ENCODE assay signal across 9 cellular contexts in genomic region chr6:37239511-37239910, GRCh38. TPM values are rescaled to one million over a fixed set of nuclear protein-coding genes. Genes with fewer than 3 reads are reported as not detected.
DNase-seq lines count a peak whose midpoint lies in the region; ATAC-seq and TF ChIP-seq lines count a peak whose summit lies in the region.
"Had no signal": no experiment of that assay in that cellular context is flagged by ENCODE, and none has a peak within 500 bp of the region (broad histone marks: within the 10 kb centered on the region; RNA-seq: fewer than 3 reads in every experiment).

No MANE protein-coding gene starts in this region.

- H3K4me3 Mint-ChIP-seq in CD14-positive monocyte (no peak overlapping the region), T-helper 17 cell (no peak overlapping the region)
- H3K4me3 Mint-ChIP-seq in effector memory CD8-positive, alpha-beta T cell = no peak overlapping the region

- ATAC-seq in PC-3 = no peak
- ATAC-seq in effector memory CD8-positive, alpha-beta T cell (replicated peaks) = no peak
- no peak for ATAC-seq in GM21381 (IDR thresholded peaks at IDR 0.05; ENCODE audit: unreplicated experiment)
- no peak for ATAC-seq in T-helper 17 cell

- no peaks in the 10 kb centered on the region for H3K27me3 Mint-ChIP-seq in CD14-positive monocyte (ENCODE audit: low read depth in 3 of 3)
- no peaks in the 10 kb centered on the region for H3K27me3 Mint-ChIP-seq in effector memory CD8-positive, alpha-beta T cell
- no peaks in the 10 kb centered on the region for H3K27me3 Mint-ChIP-seq in T-helper 17 cell

- H2AFZ ChIP-seq in PC-3 (ENCODE audit: low read length) = no peak overlapping the region

- intact Hi-C loops in CD14-positive monocyte (cut with micrococcal nuclease) = no loop called here
- intact Hi-C loops in PC-3 (cut with micrococcal nuclease) = no loop called here

- peak overlapping the region; percentile 47; the same call in 1 of the 2 replicates for H3K9ac ChIP-seq in PC-3 (ENCODE audit: low read length)

- H3K9me2 ChIP-seq in PC-3 (replicated peaks; ENCODE audit: low read length) = no peaks in the 10 kb centered on the region

- H3K27me3 ChIP-seq in PC-3 (ENCODE audit: low read length) (no peaks in the 10 kb centered on the region), neutrophil (no peaks in the 10 kb centered on the region)

- H3K36me3 Mint-ChIP-seq in CD14-positive monocyte = peaks cover 0 to 2% of the 10 kb centered on the region in 2 donors
- H3K36me3 Mint-ChIP-seq in effector memory CD8-positive, alpha-beta T cell (ENCODE audit: insufficient read depth) = no peaks in the 10 kb centered on the region
- no peaks in the 10 kb centered on the region for H3K36me3 Mint-ChIP-seq in T-helper 17 cell (ENCODE audit: low read depth)

- DNase-seq in CD14-positive monocyte (ENCODE audit: low spot score) (no peak), PC-3 (no peak), middle frontal gyrus (ENCODE audit: extremely low spot score, low spot score) (no peak), T-helper 17 cell (no peak), NCI-H2196 (lab: John Stamatoyannopoulos, UW; ENCODE audit: unreplicated experiment) (no peak)
- no peak for DNase-seq in effector memory CD8-positive, alpha-beta T cell
- DNase-seq: Caco-2 had no signal

- H3K79me2 ChIP-seq in PC-3 (ENCODE audit: low read length) = no peaks in the 10 kb centered on the region

- H3K27ac ChIP-seq in PC-3 (ENCODE audit: low read length) (peak overlapping the region; percentile 82), neutrophil (peak overlapping the region; percentile 44)

- H3K4me1 ChIP-seq in PC-3 (ENCODE audit: insufficient read depth, low read length) = peaks cover 36% of the 10 kb centered on the region
- H3K4me1 ChIP-seq in neutrophil (ENCODE audit: control insufficient read depth in 1 of 2, insufficient read depth in 1 of 2, low read depth in 1 of 2, low read length in 1 of 2) = peaks cover 12 to 15% of the 10 kb centered on the region in 2 experiments

- H3K9me3 ChIP-seq in PC-3 (ENCODE audit: low read length) (no peaks in the 10 kb centered on the region), neutrophil (no peaks in the 10 kb centered on the region), T-helper 17 cell (ENCODE audit: control insufficient read depth, low read length, poor library complexity, severe bottlenecking) (no peaks in the 10 kb centered on the region)
- H3K9me3 ChIP-seq: Caco-2 had no signal

- H3K9me3 Mint-ChIP-seq in CD14-positive monocyte = peaks cover 0 to 6% (median 0%) of the 10 kb centered on the region in 7 donors
- H3K9me3 Mint-ChIP-seq in effector memory CD8-positive, alpha-beta T cell = no peaks in the 10 kb centered on the region

- no peak overlapping the region for H3K4me3 ChIP-seq in PC-3 (ENCODE audit: low read length)
- no peak overlapping the region for H3K4me3 ChIP-seq in neutrophil (ENCODE audit: low read depth in 1 of 2, low read length in 1 of 2)

- peak overlapping the region; percentile 86 to 97 (median 92) for H3K27ac Mint-ChIP-seq in CD14-positive monocyte
- peak overlapping the region; percentile 63 to 94 for H3K27ac Mint-ChIP-seq in effector memory CD8-positive, alpha-beta T cell
- no peak overlapping the region for H3K27ac Mint-ChIP-seq in T-helper 17 cell

- H3K4me2 ChIP-seq in PC-3 (ENCODE audit: low read length) = peak overlapping the region; percentile 40

- H4K20me1 ChIP-seq in PC-3 (ENCODE audit: low read length) = no peaks in the 10 kb centered on the region

- CTCF ChIA-PET in PC-3 (lab: Charles Lee) = no interaction called here

- POLR2A ChIA-PET in PC-3 (lab: Charles Lee; ENCODE audit: unreplicated experiment) = interaction anchor here (0.6 kb wide), 1 partner anchor 45 kb away, joined by 5 read pairs; no protein-coding TSS in a partner anchor

- TF ChIP-seq CTCF in CD14-positive monocyte (IDR thresholded peaks at IDR 0.05) (no peak), PC-3 (conservative IDR thresholded peaks at IDR 0.05; ENCODE audit: low read depth, low read length) (no peak), neutrophil (IDR thresholded peaks at IDR 0.05) (no peak)

- H3K36me3 ChIP-seq in PC-3 (ENCODE audit: low read depth, low read length) = no peaks in the 10 kb centered on the region
- H3K36me3 ChIP-seq in neutrophil = no peaks in the 10 kb centered on the region

- no TSS peak for BruUV-seq in PC-3 (replicated peaks; lab: Mats Ljungman, UMichigan)

- peaks cover 20% of the 10 kb centered on the region for H3K4me1 Mint-ChIP-seq in CD14-positive monocyte
- peaks cover 7 to 10% of the 10 kb centered on the region in 2 donors for H3K4me1 Mint-ChIP-seq in effector memory CD8-positive, alpha-beta T cell (ENCODE audit: low read depth in 2 of 2)
- peaks cover 7% of the 10 kb centered on the region for H3K4me1 Mint-ChIP-seq in T-helper 17 cell

- peaks cover 17% of the 10 kb centered on the region for H3F3A ChIP-seq in PC-3 (ENCODE audit: low read length, unreplicated experiment)

RNA-seq across cellular contexts. Expression of gene TBC1D22B, which starts 18.1 kb away (rescaled TPM):
- 1 to 10 TPM; 3.9 to 4.9 TPM for polyA plus RNA-seq in CD14-positive monocyte
- total RNA-seq in PC-3 (2014; rRNA removed) (9.1 and 9.6 TPM in 2 replicates), T-helper 17 cell (10 to 100 TPM; 11.2 to 11.9 TPM)

RNA-seq across cellular contexts. Expression of gene TMEM217, which starts 18.4 kb away (rescaled TPM):
- under 1 TPM in 1 of 2 donors, not detected in 1; 0.29 TPM for polyA plus RNA-seq in CD14-positive monocyte
- total RNA-seq in PC-3 (2014; rRNA removed) (2.2 and 2.4 TPM in 2 replicates), T-helper 17 cell (1 to 10 TPM in 1 of 2 donors, under 1 TPM in 1; 0.37 to 2.0 TPM)
